Comparison of ENCODE assay signal across 2 cellular contexts in genomic region chr5:1380011-1380817, GRCh38.
TF ChIP-seq lines count a peak whose summit lies in the region.

No MANE protein-coding gene starts in this region.

TF ChIP-seq in Ishikawa, 13 proteins besides CTCF, POLR2A, EP300 and RAD21:
- TF ChIP-seq, protein P1, sequence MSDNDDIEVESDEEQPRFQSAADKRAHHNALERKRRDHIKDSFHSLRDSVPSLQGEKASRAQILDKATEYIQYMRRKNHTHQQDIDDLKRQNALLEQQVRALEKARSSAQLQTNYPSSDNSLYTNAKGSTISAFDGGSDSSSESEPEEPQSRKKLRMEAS (IDR thresholded peaks at IDR 0.05) = no peak; the same call in 1 of the 2 replicates
- TF ChIP-seq TEAD4 (IDR thresholded peaks at IDR 0.05) (no peak), CREB1 (IDR thresholded peaks at IDR 0.05; ENCODE audit: low read depth) (no peak), EGR1 (IDR thresholded peaks at IDR 0.05) (no peak), FOXM1 (IDR thresholded peaks at IDR 0.05; ENCODE audit: borderline replicate concordance, low read depth) (no peak), TCF12 (IDR thresholded peaks at IDR 0.05; ENCODE audit: low read depth) (no peak)
- TF ChIP-seq, protein P2, sequence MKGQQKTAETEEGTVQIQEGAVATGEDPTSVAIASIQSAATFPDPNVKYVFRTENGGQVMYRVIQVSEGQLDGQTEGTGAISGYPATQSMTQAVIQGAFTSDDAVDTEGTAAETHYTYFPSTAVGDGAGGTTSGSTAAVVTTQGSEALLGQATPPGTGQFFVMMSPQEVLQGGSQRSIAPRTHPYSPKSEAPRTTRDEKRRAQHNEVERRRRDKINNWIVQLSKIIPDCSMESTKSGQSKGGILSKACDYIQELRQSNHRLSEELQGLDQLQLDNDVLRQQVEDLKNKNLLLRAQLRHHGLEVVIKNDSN (IDR thresholded peaks at IDR 0.05) = no peak

TF ChIP-seq in endothelial cell of umbilical vein, 7 proteins besides CTCF, POLR2A, EP300 and RAD21:
- no peak for TF ChIP-seq MYC (IDR thresholded peaks at IDR 0.05; ENCODE audit: low read depth, low read length)
TF ChIP-seq in endothelial cell of umbilical vein: peak in this region for 0.
